Comparison of ENCODE assay signal across 1 cellular context in genomic region chr17:46818929-46819859, GRCh38.
TF ChIP-seq lines count a peak whose summit lies in the region.

No MANE protein-coding gene starts in this region.

TF ChIP-seq in K562, 482 proteins besides CTCF, POLR2A, EP300 and RAD21 (continued from another document):
- TF ChIP-seq ZBTB11 (CRISPR knock-in tag; IDR thresholded peaks at IDR 0.05) (peak in 1 of 3 experiments; percentile 48; a peak in 1 of 6 replicates), ZBTB26 (CRISPR knock-in tag; IDR thresholded peaks at IDR 0.05) (no peak), ILK (tag; IDR thresholded peaks at IDR 0.05; ENCODE audit: borderline replicate concordance, low read depth) (no peak), MAFK (IDR thresholded peaks at IDR 0.05; ENCODE audit: low read length) (no peak), TCF7L2 (IDR thresholded peaks at IDR 0.05; ENCODE audit: low read depth, low read length) (no peak), NFYB (IDR thresholded peaks at IDR 0.05; ENCODE audit: extremely low read depth, insufficient read length) (no peak), ZBTB7A (IDR thresholded peaks at IDR 0.05; ENCODE audit: borderline replicate concordance, control insufficient read depth, low read depth, low read length) (peak; percentile 53; the same call in 1 of the 2 replicates), ZNF77 (CRISPR knock-in tag; IDR thresholded peaks at IDR 0.05) (no peak), CCNT2 (IDR thresholded peaks at IDR 0.05; ENCODE audit: borderline replicate concordance, extremely low read depth, insufficient read length, low read depth, low read length) (peak; percentile 23), E2F8 (IDR thresholded peaks at IDR 0.05; ENCODE audit: low read depth, partially characterized antibody) (peak; percentile 22), RAD51 (IDR thresholded peaks at IDR 0.05; ENCODE audit: borderline replicate concordance, low read depth) (no peak), ZNF282 (CRISPR knock-in tag; IDR thresholded peaks at IDR 0.05) (no peak), IRF2 (CRISPR knock-in tag; IDR thresholded peaks at IDR 0.05) (no peak), NR4A1 (CRISPR knock-in tag; IDR thresholded peaks at IDR 0.05) (no peak), NR4A1 (tag; IDR thresholded peaks at IDR 0.05) (no peak), ZNF512 (tag; IDR thresholded peaks at IDR 0.05) (no peak), TCF7 (IDR thresholded peaks at IDR 0.05; ENCODE audit: borderline replicate concordance) (no peak), ARID2 (IDR thresholded peaks at IDR 0.05) (no peak), THRAP3 (IDR thresholded peaks at IDR 0.05; ENCODE audit: borderline replicate concordance) (no peak), PTBP1 (IDR thresholded peaks at IDR 0.05; ENCODE audit: low read depth, low read length) (no peak), NBN (IDR thresholded peaks at IDR 0.05; ENCODE audit: low read depth) (peak; percentile 49; the same call in 1 of the 2 replicates), ZNF12 (CRISPR knock-in tag; IDR thresholded peaks at IDR 0.05) (no peak), NEUROD1 (IDR thresholded peaks at IDR 0.05; ENCODE audit: borderline replicate concordance, low read depth, low read length, partially characterized antibody) (no peak), MBD1 (CRISPR knock-in tag; IDR thresholded peaks at IDR 0.05) (no peak), ERF (CRISPR knock-in tag; IDR thresholded peaks at IDR 0.05) (no peak), GABPB1 (CRISPR knock-in tag; IDR thresholded peaks at IDR 0.05) (peak; percentile 36; the same call in 1 of the 2 replicates), NCOA2 (IDR thresholded peaks at IDR 0.05; ENCODE audit: partially characterized antibody in 2 of 2) (no peak), HNRNPLL (IDR thresholded peaks at IDR 0.05; ENCODE audit: low read depth, low read length, poor library complexity, severe bottlenecking) (peak; percentile 39), ZBED1 (IDR thresholded peaks at IDR 0.05) (0 out of 2 replicates have a peak, but pooled peaks have one; percentile 33), CBFA2T2 (conservative IDR thresholded peaks at IDR 0.05) (peak; percentile 58), PHF8 (IDR thresholded peaks at IDR 0.05; ENCODE audit: borderline replicate concordance, low read length) (peak; percentile 55; the same call in 1 of the 2 replicates), JUNB (CRISPR knock-in tag; conservative IDR thresholded peaks at IDR 0.05) (no peak), ZNF561 (CRISPR knock-in tag; conservative IDR thresholded peaks at IDR 0.05) (no peak)
